Comparison of ENCODE assay signal across 11 cellular contexts in genomic region chr6:11223296-11223695, GRCh38. TPM values are rescaled to one million over a fixed set of nuclear protein-coding genes. Genes with fewer than 3 reads are reported as not detected.
A peak's percentile ranks its signal among the peaks of the same experiment; 100 is the strongest.
DNase-seq lines count a peak whose midpoint lies in the region; ATAC-seq and TF ChIP-seq lines count a peak whose summit lies in the region.
"Had no signal": no experiment of that assay in that cellular context is flagged by ENCODE, and none has a peak within 500 bp of the region (broad histone marks: within the 10 kb centered on the region; RNA-seq: fewer than 3 reads in every experiment).

No MANE protein-coding gene starts in this region.

- no peaks in the 10 kb centered on the region for H3K36me3 ChIP-seq in esophagus squamous epithelium

- no peaks in the 10 kb centered on the region for H3K27me3 Mint-ChIP-seq in T-helper 17 cell

- ATAC-seq in T-helper 17 cell (no peak), GM21515 (IDR thresholded peaks at IDR 0.05; ENCODE audit: unreplicated experiment) (no peak), HG03442 (IDR thresholded peaks at IDR 0.05; ENCODE audit: unreplicated experiment) (no peak)

- H3K4me1 Mint-ChIP-seq in T-helper 17 cell = peaks cover 46% of the 10 kb centered on the region

- TF ChIP-seq POLR2A in esophagus squamous epithelium (IDR thresholded peaks at IDR 0.05) = no peak

- H3K9me3 ChIP-seq in T-helper 17 cell (ENCODE audit: control insufficient read depth, low read length, poor library complexity, severe bottlenecking) (no peaks in the 10 kb centered on the region), esophagus squamous epithelium (no peaks in the 10 kb centered on the region)

- DNase-seq in NCI-H2171 treated with DMSO at 0.1 percent for 48 hours (lab: John Stamatoyannopoulos, UW) (peak; percentile 10), NCI-H2171 (lab: John Stamatoyannopoulos, UW) (no peak), T-helper 17 cell (no peak), esophagus squamous epithelium (lab: John Stamatoyannopoulos, UW) (no peak), NCI-H82 (lab: John Stamatoyannopoulos, UW) (no peak)
- DNase-seq: brain microvascular endothelial cell, NCI-H1092 treated with DMSO at 0.1 percent for 48 hours, retina had no signal

- peaks cover 19 to 62% (median 21%) of the 10 kb centered on the region in 3 donors for H3K4me1 ChIP-seq in esophagus squamous epithelium

- peak overlapping the region; percentile 83 for H3K4me3 Mint-ChIP-seq in T-helper 17 cell

- peaks cover 0 to 39% (median 0%) of the 10 kb centered on the region in 4 donors for H3K27me3 ChIP-seq in esophagus squamous epithelium
- H3K27me3 ChIP-seq: brain microvascular endothelial cell had no signal

- 47 to 77% methylated on average over 4 of the region's 4 CpGs for WGBS in esophagus squamous epithelium, 2 donors

- peak overlapping the region; percentile 18 to 69 (median 52) for H3K27ac ChIP-seq in esophagus squamous epithelium
- H3K27ac ChIP-seq in skin epidermis = peak overlapping the region in 12 of 21 experiments; percentile 1 to 67 (median 35)

- intact Hi-C loops in esophagus squamous epithelium (cut with DNase I) = no loop called here

- peak overlapping the region; percentile 83 for H3K27ac Mint-ChIP-seq in T-helper 17 cell

- TF ChIP-seq CTCF in esophagus squamous epithelium (IDR thresholded peaks at IDR 0.05) = no peak

- H3K4me3 ChIP-seq in esophagus squamous epithelium = no peak overlapping the region
- no peak overlapping the region for H3K4me3 ChIP-seq in skin epidermis

- peaks cover 5% of the 10 kb centered on the region for H3K36me3 Mint-ChIP-seq in T-helper 17 cell (ENCODE audit: low read depth)

RNA-seq across cellular contexts. Expression of gene NEDD9, which starts 9.2 kb away (rescaled TPM):
- total RNA-seq in T-helper 17 cell (10 to 100 TPM; 63.5 to 64.9 TPM), esophagus squamous epithelium (10 to 100 TPM in 2 of 4 donors, 1 to 10 TPM in 2; 7.7 to 14.9 (median 10.9) TPM)

Comparison
In these comparisons a context has a peak if more than half of its experiments do, and no peak if none do; other contexts are left out.
1. RNA of gene NEDD9, which starts 9.2 kb away (total RNA-seq): 63.5 to 64.9 TPM in T-helper 17 cell; 7.7 to 14.9 TPM in esophagus squamous epithelium; every median in the first group is over 4 times any median in the second.